Comparison of ENCODE assay signal across 8 cellular contexts in the genomic region with DNA sequence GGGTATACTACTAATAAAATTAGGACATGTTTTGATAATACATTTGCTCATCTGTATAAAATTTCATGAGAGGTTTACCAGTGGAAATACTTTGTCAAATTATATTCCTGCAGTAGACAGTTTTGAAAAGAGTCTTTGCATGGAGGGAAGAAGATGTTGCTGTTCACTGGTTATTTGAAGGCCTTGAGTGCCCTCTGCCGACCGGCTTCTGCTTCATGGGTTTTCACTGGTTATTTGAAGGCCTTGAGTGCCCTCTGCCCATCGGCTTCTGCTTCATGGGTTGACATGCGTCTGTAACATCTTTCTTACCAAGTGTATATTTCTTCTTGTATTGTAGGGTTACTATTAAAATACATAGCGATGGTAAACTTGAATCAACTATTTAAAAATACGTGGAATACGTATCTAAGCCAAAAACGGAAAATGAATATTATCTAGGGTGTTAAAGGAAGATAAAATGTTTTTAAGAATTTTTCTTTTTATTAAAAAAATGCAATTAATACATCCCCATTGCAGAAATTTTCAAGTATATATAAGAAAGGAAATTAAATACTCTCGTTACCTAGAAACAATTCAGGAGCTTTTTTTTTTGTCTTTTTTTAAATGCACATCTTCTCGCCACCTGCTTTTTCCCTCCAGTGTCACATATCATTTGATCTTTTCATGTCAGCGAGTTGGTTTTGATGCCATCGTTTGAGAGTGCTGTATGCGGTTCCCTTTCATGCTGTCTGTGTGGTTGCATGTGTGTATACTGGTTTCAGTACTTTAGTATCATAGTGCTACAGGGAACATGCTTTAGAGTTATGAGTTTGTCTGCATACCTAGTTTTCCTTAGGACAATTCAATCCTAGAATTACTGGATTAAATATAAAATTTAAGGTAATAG.
DNase-seq lines count a peak whose midpoint lies in the region; ATAC-seq and TF ChIP-seq lines count a peak whose summit lies in the region.

No MANE protein-coding gene starts in this region.

- no peaks in the 10 kb centered on the region for H3K27me3 Mint-ChIP-seq in activated CD4-positive, alpha-beta T cell treated with anti-CD3 and anti-CD28 coated beads, Interleukin-2, amount 10 ng/mL, durations not matched to agents 7 days and 5 days

- POLR2A ChIA-PET in activated CD4-positive, alpha-beta T cell treated with anti-CD3 and anti-CD28 coated beads, Interleukin-2, amount 10 ng/mL, durations not matched to agents 7 days and 5 days (lab: Charles Lee), result no interaction called here

- H3F3A ChIP-seq in DOHH2 (ENCODE audit: control insufficient read depth, insufficient read depth), result peaks cover 52% of the 10 kb centered on the region

- TF ChIP-seq CTCF in DOHH2 (IDR thresholded peaks at IDR 0.05; ENCODE audit: low read depth, low read length, poor library complexity, severe bottlenecking) (peak; percentile 89), lung (IDR thresholded peaks at IDR 0.05; ENCODE audit: control extremely low read depth, extremely low read depth) (peak; percentile 63)

- peak overlapping the region; percentile 12 for H3K4me3 Mint-ChIP-seq in activated CD4-positive, alpha-beta T cell treated with anti-CD3 and anti-CD28 coated beads, Interleukin-2, amount 10 ng/mL, durations not matched to agents 7 days and 5 days

- H3K4me2 ChIP-seq in DOHH2 (ENCODE audit: low read length), result no peak overlapping the region

- 71 to 76% methylated on average over 13 of the region's 13 CpGs for WGBS in lung, 2 donors

- ATAC-seq in HG02610 (IDR thresholded peaks at IDR 0.05; ENCODE audit: unreplicated experiment) (peak; percentile 36), lung (ENCODE audit: insufficient read depth, low FRiP score) (peak; percentile 37), HG03460 (IDR thresholded peaks at IDR 0.05; ENCODE audit: unreplicated experiment) (no peak)

- H3K27me3 ChIP-seq in DOHH2 (ENCODE audit: control insufficient read depth, low read length), result no peaks in the 10 kb centered on the region
- no peaks in the 10 kb centered on the region for H3K27me3 ChIP-seq in lung (ENCODE audit: control insufficient read depth, insufficient read depth)

- H3K4me1 ChIP-seq in DOHH2 (ENCODE audit: control insufficient read depth, low read length) (peaks cover 95% of the 10 kb centered on the region), lung (ENCODE audit: control insufficient read depth in 2 of 2, insufficient read depth in 2 of 2, low read length in 2 of 2) (no peaks in the 10 kb centered on the region)

- H3K27ac Mint-ChIP-seq in activated CD4-positive, alpha-beta T cell treated with anti-CD3 and anti-CD28 coated beads, Interleukin-2, amount 10 ng/mL, durations not matched to agents 7 days and 5 days, result peak overlapping the region; percentile 63

- H3K9me3 Mint-ChIP-seq in activated CD4-positive, alpha-beta T cell treated with anti-CD3 and anti-CD28 coated beads, Interleukin-2, amount 10 ng/mL, durations not matched to agents 7 days and 5 days, result no peaks in the 10 kb centered on the region

- CTCF ChIA-PET in activated CD4-positive, alpha-beta T cell treated with anti-CD3 and anti-CD28 coated beads, Interleukin-2, amount 10 ng/mL, durations not matched to agents 7 days and 5 days (lab: Charles Lee), result no interaction called here

- peak; percentile 69 for DNase-seq in NCI-H2227 treated with DMSO at 0.1 percent for 48 hours (lab: John Stamatoyannopoulos, UW)
- peak; percentile 76 for DNase-seq in activated CD4-positive, alpha-beta T cell treated with anti-CD3 and anti-CD28 coated beads, Interleukin-2, amount 10 ng/mL, durations not matched to agents 7 days and 5 days
- peak; percentile 73 to 82 for DNase-seq in dermis microvascular lymphatic vessel endothelial cell (ENCODE audit: low read depth in 2 of 2)
- peak; percentile 74 for DNase-seq in lung (ENCODE audit: low spot score)
- DNase-seq in stimulated activated CD8-positive, alpha-beta memory T cell treated with anti-CD3 and anti-CD28 coated beads, Interleukin-2, amount 100 ng/mL, for 1 hour (ENCODE audit: low read depth in 2 of 2), result peak; percentile 14 to 30

- peaks cover 85% of the 10 kb centered on the region for H3K79me2 ChIP-seq in DOHH2 (ENCODE audit: control insufficient read depth, low read length)

- H3K4me1 Mint-ChIP-seq in activated CD4-positive, alpha-beta T cell treated with anti-CD3 and anti-CD28 coated beads, Interleukin-2, amount 10 ng/mL, durations not matched to agents 7 days and 5 days, result peaks cover 57% of the 10 kb centered on the region

- peaks cover 59% of the 10 kb centered on the region for H3K36me3 Mint-ChIP-seq in activated CD4-positive, alpha-beta T cell treated with anti-CD3 and anti-CD28 coated beads, Interleukin-2, amount 10 ng/mL, durations not matched to agents 7 days and 5 days (ENCODE audit: low read depth)

- H3K9me3 ChIP-seq in DOHH2 (ENCODE audit: control insufficient read depth, insufficient read depth, low read length), result no peaks in the 10 kb centered on the region
- H3K9me3 ChIP-seq in lung (ENCODE audit: control insufficient read depth in 2 of 2, insufficient read depth in 1 of 2, low read length in 1 of 2), result no peaks in the 10 kb centered on the region

- H3K36me3 ChIP-seq in DOHH2 (ENCODE audit: control insufficient read depth, low read length) (peaks cover 94% of the 10 kb centered on the region), lung (ENCODE audit: control insufficient read depth in 2 of 2, insufficient read depth in 2 of 2, low read length in 2 of 2) (peaks cover 16 to 18% of the 10 kb centered on the region in 2 donors)

- H3K27ac ChIP-seq in DOHH2 (ENCODE audit: low read depth, low read length) (peak overlapping the region; percentile 19; the same call in 1 of the 2 replicates), lung (ENCODE audit: low read depth in 1 of 2, low read length in 1 of 2) (no peak overlapping the region)

- H4K20me1 ChIP-seq in DOHH2 (ENCODE audit: control insufficient read depth, insufficient read depth, low read depth, low read length), result no peaks in the 10 kb centered on the region

- H3K9me2 ChIP-seq in DOHH2 (replicated peaks; ENCODE audit: control insufficient read depth, low read length), result no peaks in the 10 kb centered on the region

- H3K4me3 ChIP-seq in DOHH2 (ENCODE audit: low read length) (no peak overlapping the region), lung (no peak overlapping the region)

Comparison
In these comparisons a context has a peak if more than half of its experiments do, and no peak if none do; other contexts are left out.
1. DNase-seq: peak in every context shown above with its lines; median percentile 78 in dermis microvascular lymphatic vessel endothelial cell; 76 in activated CD4-positive, alpha-beta T cell treated with anti-CD3 and anti-CD28 coated beads, Interleukin-2, amount 10 ng/mL, durations not matched to agents 7 days and 5 days; 74 in lung; 69 in NCI-H2227 treated with DMSO at 0.1 percent for 48 hours; 22 in stimulated activated CD8-positive, alpha-beta memory T cell treated with anti-CD3 and anti-CD28 coated beads, Interleukin-2, amount 100 ng/mL, for 1 hour.